In genomic region chr20:38324159-38324558, GRCh38 we compare ENCODE assay signal across 30 cellular contexts. TPM values are rescaled to one million over a fixed set of nuclear protein-coding genes. Genes with fewer than 3 reads are reported as not detected.
"Had no signal": no experiment of that assay in that cellular context is flagged by ENCODE, and none has a peak within 500 bp of the region (broad histone marks: within the 10 kb centered on the region; RNA-seq: fewer than 3 reads in every experiment).

No MANE protein-coding gene starts in this region.

- H3K4me3 Mint-ChIP-seq: natural killer cell treated with Interleukin-12 subunit alpha and Interleukin-12 subunit beta and Interleukin-15 and Interleukin-18, amount 100 ng/mL, for 72 hours; nephron progenitor cell; neural crest cell; stimulated activated effector memory CD8-positive, alpha-beta T cell treated with anti-CD3 and anti-CD28 coated beads, Interleukin-12 subunit alpha, Interleukin-12 subunit beta, amount 100 ng/mL, for 72 hours; stimulated activated naive B cell treated with anti-CD40 and anti-IgM and Interleukin-4, amounts not matched to agents 10 μg/mL and 1 μg/mL and 100 μg/mL, for 72 hours; stimulated activated naive CD8-positive, alpha-beta T cell treated with anti-CD3 and anti-CD28 coated beads, Interleukin-15, Interleukin-2, amounts not matched to agents 100 ng/mL and 50 ng/mL, for 24 hours had no signal

- H3K4me1 Mint-ChIP-seq: nephron progenitor cell; neural crest cell; stimulated activated effector memory CD8-positive, alpha-beta T cell treated with anti-CD3 and anti-CD28 coated beads, Interleukin-12 subunit alpha, Interleukin-12 subunit beta, amount 100 ng/mL, for 72 hours had no signal

- H3K27me3 ChIP-seq: ovary, right lobe of liver, thyroid gland, tibial nerve, upper lobe of left lung, vagina had no signal

- H3K9me3 ChIP-seq: ovary, psoas muscle, right lobe of liver, sigmoid colon, stomach, thoracic aorta, thyroid gland, tibial nerve, upper lobe of left lung, vagina had no signal

- H2AFZ ChIP-seq: parathyroid adenoma had no signal

- H3K27ac ChIP-seq: ovary, parathyroid adenoma, psoas muscle, right lobe of liver, sigmoid colon, stomach, thoracic aorta, thyroid gland, tibial nerve, upper lobe of left lung, vagina had no signal

- H3K9me3 Mint-ChIP-seq: natural killer cell treated with Interleukin-12 subunit alpha and Interleukin-12 subunit beta and Interleukin-15 and Interleukin-18, amount 100 ng/mL, for 72 hours; nephron progenitor cell; neural crest cell; stimulated activated effector memory CD8-positive, alpha-beta T cell treated with anti-CD3 and anti-CD28 coated beads, Interleukin-12 subunit alpha, Interleukin-12 subunit beta, amount 100 ng/mL, for 72 hours; stimulated activated naive CD8-positive, alpha-beta T cell treated with anti-CD3 and anti-CD28 coated beads, Interleukin-15, Interleukin-2, amounts not matched to agents 100 ng/mL and 50 ng/mL, for 24 hours had no signal

- H3K4me3 ChIP-seq: ovary, psoas muscle, right lobe of liver, sigmoid colon, stomach, thoracic aorta, thyroid gland, tibial nerve, upper lobe of left lung, vagina had no signal

- ATAC-seq: natural killer cell treated with Interleukin-12 subunit alpha and Interleukin-12 subunit beta and Interleukin-15 and Interleukin-18, amount 100 ng/mL, for 72 hours; psoas muscle; right cardiac atrium; right lobe of liver; stimulated activated effector memory CD8-positive, alpha-beta T cell treated with anti-CD3 and anti-CD28 coated beads, Interleukin-12 subunit alpha, Interleukin-12 subunit beta, amount 100 ng/mL, for 72 hours; stimulated activated naive B cell treated with anti-CD40 and anti-IgM and Interleukin-4, amounts not matched to agents 10 μg/mL and 1 μg/mL and 100 μg/mL, for 72 hours had no signal

- H3K4me1 ChIP-seq: parathyroid adenoma, psoas muscle, right lobe of liver, sigmoid colon, stomach, thyroid gland, upper lobe of left lung, vagina had no signal

- H3K36me3 ChIP-seq: ovary, right lobe of liver, sigmoid colon, stomach, thoracic aorta, thyroid gland, tibial nerve, upper lobe of left lung, vagina had no signal

- H3K9ac ChIP-seq: parathyroid adenoma had no signal

- DNase-seq: nephron progenitor cell; occipital lobe; ovary; psoas muscle; right cardiac atrium; right lobe of liver; sigmoid colon; small intestine; stimulated activated CD4-positive, alpha-beta T cell treated with anti-CD3 and anti-CD28 coated beads, Interleukin-15, amount 100 ng/mL, for 24 hours; stimulated activated CD4-positive, alpha-beta T cell treated with anti-CD3 and anti-CD28 coated beads, Interleukin-2, amount 100 ng/mL, for 24 hours; stimulated activated CD4-positive, alpha-beta T cell treated with anti-CD3 and anti-CD28 coated beads, Interleukin-2, amount 100 ng/mL, for 48 hours; stimulated activated CD4-positive, alpha-beta T cell treated with anti-CD3 and anti-CD28 coated beads, Interleukin-4, amount 100 ng/mL, for 24 hours; stimulated activated naive B cell treated with anti-CD40 and anti-IgM and Interleukin-4, amounts not matched to agents 10 μg/mL and 1 μg/mL and 100 μg/mL, for 72 hours; stimulated activated naive CD4-positive, alpha-beta T cell treated with Interleukin-2 at 50 U/mL for 16 hours; stomach; thyroid gland; trophoblast cell; upper lobe of left lung had no signal

- H3K27ac Mint-ChIP-seq: natural killer cell treated with Interleukin-12 subunit alpha and Interleukin-12 subunit beta and Interleukin-15 and Interleukin-18, amount 100 ng/mL, for 72 hours; nephron progenitor cell; progenitor cell of endocrine pancreas; stimulated activated effector memory CD8-positive, alpha-beta T cell treated with anti-CD3 and anti-CD28 coated beads, Interleukin-12 subunit alpha, Interleukin-12 subunit beta, amount 100 ng/mL, for 72 hours; stimulated activated naive B cell treated with anti-CD40 and anti-IgM and Interleukin-4, amounts not matched to agents 10 μg/mL and 1 μg/mL and 100 μg/mL, for 72 hours; stimulated activated naive CD8-positive, alpha-beta T cell treated with anti-CD3 and anti-CD28 coated beads, Interleukin-15, Interleukin-2, amounts not matched to agents 100 ng/mL and 50 ng/mL, for 24 hours had no signal

- H3K36me3 Mint-ChIP-seq: natural killer cell treated with Interleukin-12 subunit alpha and Interleukin-12 subunit beta and Interleukin-15 and Interleukin-18, amount 100 ng/mL, for 72 hours; stimulated activated effector memory CD8-positive, alpha-beta T cell treated with anti-CD3 and anti-CD28 coated beads, Interleukin-12 subunit alpha, Interleukin-12 subunit beta, amount 100 ng/mL, for 72 hours; stimulated activated naive B cell treated with anti-CD40 and anti-IgM and Interleukin-4, amounts not matched to agents 10 μg/mL and 1 μg/mL and 100 μg/mL, for 72 hours had no signal

- H3K79me2 ChIP-seq: parathyroid adenoma had no signal

RNA-seq across cellular contexts. Expression of gene BPI, which starts 20.2 kb away (rescaled TPM):
- total RNA-seq: natural killer cell treated with Interleukin-12 subunit alpha and Interleukin-12 subunit beta and Interleukin-15 and Interleukin-18, amount 100 ng/mL, for 72 hours; neural crest cell; occipital lobe; progenitor cell of endocrine pancreas; renal cortical epithelial cell; ureter; vagina had no signal
- polyA plus RNA-seq: small intestine had no signal

RNA-seq across cellular contexts. Expression of gene LBP, which starts 22.1 kb away (rescaled TPM):
- total RNA-seq: natural killer cell treated with Interleukin-12 subunit alpha and Interleukin-12 subunit beta and Interleukin-15 and Interleukin-18, amount 100 ng/mL, for 72 hours; neural crest cell; progenitor cell of endocrine pancreas; stomach; temporal lobe had no signal
